In genomic region chr7:57867884-57868701, GRCh38 we compare ENCODE assay signal across 10 cellular contexts.
DNase-seq lines count a peak whose midpoint lies in the region; ATAC-seq and TF ChIP-seq lines count a peak whose summit lies in the region.
"Had no signal": no experiment of that assay in that cellular context is flagged by ENCODE, and none has a peak within 500 bp of the region (broad histone marks: within the 10 kb centered on the region; RNA-seq: fewer than 3 reads in every experiment).

No MANE protein-coding gene starts in this region.

- H3K36me3 ChIP-seq in CD8-positive, alpha-beta memory T cell (ENCODE audit: insufficient read depth, low read length): no peaks in the 10 kb centered on the region

- in situ Hi-C loops in G401 (cut with HindIII; ENCODE audit: low sequenced_read_pairs): no loop called here

- TF ChIP-seq CTCF in epithelial cell of esophagus (IDR thresholded peaks at IDR 0.05; ENCODE audit: insufficient read depth, low read depth, low read length, missing control alignments): no peak

- CTCF ChIA-PET in CD8-positive, alpha-beta memory T cell (lab: Charles Lee): no interaction called here

- DNase-seq in G401 (ENCODE audit: low spot score) (peak; percentile 7), NCI-H146 (lab: John Stamatoyannopoulos, UW) (peak; percentile 42), epithelial cell of esophagus (ENCODE audit: low read depth) (peak; percentile 3), retina (peak; percentile 14)
- no peak for DNase-seq in activated CD4-positive, CD25-positive, alpha-beta regulatory T cell treated with anti-CD3 and anti-CD28 coated beads, Interleukin-2, amount 50 U/mL, for 72 hours
- DNase-seq in natural killer cell treated with Interleukin-12 subunit alpha and Interleukin-12 subunit beta and Interleukin-15 and Interleukin-18, amount 100 ng/mL, for 72 hours (ENCODE audit: low spot score): no peak
- no peak for DNase-seq in CD8-positive, alpha-beta memory T cell
- DNase-seq: activated T-cell treated with anti-CD3 and anti-CD28 coated beads, Interleukin-2, amount 50 U/mL, for 48 hours had no signal

- no peaks in the 10 kb centered on the region for H3K4me1 Mint-ChIP-seq in natural killer cell treated with Interleukin-12 subunit alpha and Interleukin-12 subunit beta and Interleukin-15 and Interleukin-18, amount 100 ng/mL, for 72 hours (ENCODE audit: low read depth in 2 of 2)
- H3K4me1 Mint-ChIP-seq in CD8-positive, alpha-beta memory T cell: peaks cover 0 to 3% (median 0%) of the 10 kb centered on the region in 3 donors

- peaks cover 17% of the 10 kb centered on the region for H3K9me3 Mint-ChIP-seq in natural killer cell treated with Interleukin-12 subunit alpha and Interleukin-12 subunit beta and Interleukin-15 and Interleukin-18, amount 100 ng/mL, for 72 hours
- H3K9me3 Mint-ChIP-seq in CD8-positive, alpha-beta memory T cell: peaks cover 19 to 41% (median 24%) of the 10 kb centered on the region in 5 donors

- no peak overlapping the region for H3K27ac ChIP-seq in CD8-positive, alpha-beta memory T cell (ENCODE audit: low read depth, low read length)

- no peaks in the 10 kb centered on the region for H3K9me3 ChIP-seq in CD8-positive, alpha-beta memory T cell (ENCODE audit: low read length)

- peaks cover 0 to 3% of the 10 kb centered on the region in 2 donors for H3K27me3 Mint-ChIP-seq in natural killer cell treated with Interleukin-12 subunit alpha and Interleukin-12 subunit beta and Interleukin-15 and Interleukin-18, amount 100 ng/mL, for 72 hours
- H3K27me3 Mint-ChIP-seq in CD8-positive, alpha-beta memory T cell: peaks cover 29 to 36% of the 10 kb centered on the region in 2 donors

- H3K4me3 Mint-ChIP-seq in natural killer cell treated with Interleukin-12 subunit alpha and Interleukin-12 subunit beta and Interleukin-15 and Interleukin-18, amount 100 ng/mL, for 72 hours: no peak overlapping the region
- peak overlapping the region in 1 of 7 donors; percentile 46 for H3K4me3 Mint-ChIP-seq in CD8-positive, alpha-beta memory T cell

- no peaks in the 10 kb centered on the region for H3K4me1 ChIP-seq in CD8-positive, alpha-beta memory T cell (ENCODE audit: insufficient read depth, low read length)

- H3K36me3 Mint-ChIP-seq in natural killer cell treated with Interleukin-12 subunit alpha and Interleukin-12 subunit beta and Interleukin-15 and Interleukin-18, amount 100 ng/mL, for 72 hours: peaks cover 10% of the 10 kb centered on the region
- no peaks in the 10 kb centered on the region for H3K36me3 Mint-ChIP-seq in CD8-positive, alpha-beta memory T cell

- H3K4me3 ChIP-seq in epithelial cell of esophagus (ENCODE audit: low read length): peak overlapping the region; percentile 26
- H3K4me3 ChIP-seq in CD8-positive, alpha-beta memory T cell (ENCODE audit: low read length): no peak overlapping the region
- H3K4me3 ChIP-seq: GM12878 had no signal

- no peaks in the 10 kb centered on the region for H3K27me3 ChIP-seq in CD8-positive, alpha-beta memory T cell (ENCODE audit: insufficient read depth, low read length, poor library complexity, severe bottlenecking)

- no peak for ATAC-seq in natural killer cell treated with Interleukin-12 subunit alpha and Interleukin-12 subunit beta and Interleukin-15 and Interleukin-18, amount 100 ng/mL, for 72 hours
- ATAC-seq in HG03196 (IDR thresholded peaks at IDR 0.05; ENCODE audit: unreplicated experiment): no peak
- ATAC-seq: GM12878 had no signal

- no peak overlapping the region for H3K27ac Mint-ChIP-seq in natural killer cell treated with Interleukin-12 subunit alpha and Interleukin-12 subunit beta and Interleukin-15 and Interleukin-18, amount 100 ng/mL, for 72 hours
- no peak overlapping the region for H3K27ac Mint-ChIP-seq in CD8-positive, alpha-beta memory T cell

- POLR2A ChIA-PET in CD8-positive, alpha-beta memory T cell (lab: Charles Lee): no interaction called here

Comparison
In these comparisons a context has a peak if more than half of its experiments do, and no peak if none do; other contexts are left out.
1. DNase-seq: peak in G401 (single experiment), NCI-H146 (single experiment), epithelial cell of esophagus (single experiment) and retina (single experiment); none in activated CD4-positive, CD25-positive, alpha-beta regulatory T cell treated with anti-CD3 and anti-CD28 coated beads, Interleukin-2, amount 50 U/mL, for 72 hours (single experiment), natural killer cell treated with Interleukin-12 subunit alpha and Interleukin-12 subunit beta and Interleukin-15 and Interleukin-18, amount 100 ng/mL, for 72 hours (single experiment) and CD8-positive, alpha-beta memory T cell (0 of 5).